ENCODE assay signal across 18 cellular contexts in the genomic region with DNA sequence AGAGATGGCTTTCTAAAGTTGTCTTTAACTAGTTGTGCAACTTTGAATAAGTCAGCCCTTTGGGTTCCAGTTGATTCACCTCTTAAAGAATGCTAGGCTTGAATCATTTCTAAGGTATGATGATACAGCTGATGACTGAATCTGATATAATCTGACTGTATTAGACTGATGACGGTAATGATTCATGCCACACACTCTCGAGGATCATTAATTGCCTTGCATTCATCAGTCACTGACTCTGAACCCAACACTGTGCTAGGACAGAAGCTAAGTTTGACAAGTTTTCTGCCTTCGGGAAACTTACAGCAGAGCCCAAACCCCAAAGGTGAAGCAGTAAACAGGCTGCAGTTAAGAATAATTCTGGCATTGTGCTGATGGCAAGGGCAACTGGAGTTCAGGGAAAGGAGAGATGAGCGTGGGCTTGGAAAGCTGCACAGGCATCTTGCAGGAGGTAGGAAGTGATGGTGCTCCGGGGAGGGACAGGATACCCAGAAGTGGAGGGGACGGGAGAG. TPM values are rescaled to one million over a fixed set of nuclear protein-coding genes. Genes with fewer than 3 reads are reported as not detected.
DNase-seq lines count a peak whose midpoint lies in the region; ATAC-seq and TF ChIP-seq lines count a peak whose summit lies in the region.
"Had no signal": no experiment of that assay in that cellular context is flagged by ENCODE, and none has a peak within 500 bp of the region (broad histone marks: within the 10 kb centered on the region; RNA-seq: fewer than 3 reads in every experiment).

No MANE protein-coding gene starts in this region.

- H3K27me3 Mint-ChIP-seq in mesothelial cell of epicardium (ENCODE audit: low read depth): no peaks in the 10 kb centered on the region
- H3K27me3 Mint-ChIP-seq: activated CD8-positive, alpha-beta memory T cell treated with anti-CD3 and anti-CD28 coated beads, Interleukin-2, amount 10 ng/mL, durations not matched to agents 7 days and 5 days had no signal

- no peak overlapping the region for H3K27ac ChIP-seq in gastroesophageal sphincter
- H3K27ac ChIP-seq: hepatocyte, lower lobe of right lung had no signal

- H3K4me1 ChIP-seq in gastroesophageal sphincter: no peaks in the 10 kb centered on the region
- H3K4me1 ChIP-seq: lower lobe of right lung had no signal

- 54 to 59% methylated on average over 6 of the region's 6 CpGs for WGBS in gastroesophageal sphincter (ENCODE audit: low coverage in 1 of 2), 2 donors

- ATAC-seq in gastroesophageal sphincter: no peak
- ATAC-seq: activated CD8-positive, alpha-beta memory T cell treated with anti-CD3 and anti-CD28 coated beads, Interleukin-2, amount 10 ng/mL, durations not matched to agents 7 days and 5 days; lower lobe of right lung; Right ventricle myocardium inferior had no signal

- H3K36me3 ChIP-seq in gastroesophageal sphincter: no peaks in the 10 kb centered on the region
- H3K36me3 ChIP-seq: lower lobe of right lung had no signal

- H3K4me3 Mint-ChIP-seq in mesothelial cell of epicardium: no peak overlapping the region
- H3K4me3 Mint-ChIP-seq: activated CD8-positive, alpha-beta memory T cell treated with anti-CD3 and anti-CD28 coated beads, Interleukin-2, amount 10 ng/mL, durations not matched to agents 7 days and 5 days; activated naive CD8-positive, alpha-beta T cell treated with anti-CD3 and anti-CD28 coated beads for 36 hours; CD14-positive monocyte; dendritic cell treated with granulocyte-macrophage colony-stimulating factor and Interleukin-4, amounts not matched to agents 40 ng/mL and 50 ng/mL, for 4 days had no signal

- H3K9me3 Mint-ChIP-seq in mesothelial cell of epicardium: no peaks in the 10 kb centered on the region
- H3K9me3 Mint-ChIP-seq: activated naive CD8-positive, alpha-beta T cell treated with anti-CD3 and anti-CD28 coated beads for 36 hours; dendritic cell treated with granulocyte-macrophage colony-stimulating factor and Interleukin-4, amounts not matched to agents 40 ng/mL and 50 ng/mL, for 4 days had no signal

- no peak for TF ChIP-seq EP300 in gastroesophageal sphincter (IDR thresholded peaks at IDR 0.05)

- H3K9me3 ChIP-seq in gastroesophageal sphincter: no peaks in the 10 kb centered on the region
- H3K9me3 ChIP-seq: lower lobe of right lung had no signal

- TF ChIP-seq CTCF in AG10803 (conservative IDR thresholded peaks at IDR 0.05; ENCODE audit: low read length): no peak
- no peak for TF ChIP-seq CTCF in cardiac fibroblast (IDR thresholded peaks at IDR 0.05; ENCODE audit: low read depth, low read length)
- no peak for TF ChIP-seq CTCF in mesothelial cell of epicardium (IDR thresholded peaks at IDR 0.05; ENCODE audit: unreplicated experiment)
- no peak for TF ChIP-seq CTCF in gastroesophageal sphincter (IDR thresholded peaks at IDR 0.05)

- peaks cover 30% of the 10 kb centered on the region for H3K4me1 Mint-ChIP-seq in mesothelial cell of epicardium
- H3K4me1 Mint-ChIP-seq: activated CD8-positive, alpha-beta memory T cell treated with anti-CD3 and anti-CD28 coated beads, Interleukin-2, amount 10 ng/mL, durations not matched to agents 7 days and 5 days; activated naive CD8-positive, alpha-beta T cell treated with anti-CD3 and anti-CD28 coated beads for 36 hours; CD14-positive monocyte had no signal

- H3K4me3 ChIP-seq in AG10803 (ENCODE audit: low read length) (no peak overlapping the region), cardiac fibroblast (replicated peaks in 1 of 2; ENCODE audit: low read depth in 2 of 2, low read length in 2 of 2) (no peak overlapping the region), gastroesophageal sphincter (no peak overlapping the region)
- H3K4me3 ChIP-seq: hepatocyte, lower lobe of right lung had no signal

- peak overlapping the region; percentile 23 for H3K27ac Mint-ChIP-seq in mesothelial cell of epicardium
- H3K27ac Mint-ChIP-seq: activated CD8-positive, alpha-beta memory T cell treated with anti-CD3 and anti-CD28 coated beads, Interleukin-2, amount 10 ng/mL, durations not matched to agents 7 days and 5 days; activated naive CD8-positive, alpha-beta T cell treated with anti-CD3 and anti-CD28 coated beads for 36 hours; CD14-positive monocyte; dendritic cell treated with granulocyte-macrophage colony-stimulating factor and Interleukin-4, amounts not matched to agents 40 ng/mL and 50 ng/mL, for 4 days had no signal

- DNase-seq in AG10803 (ENCODE audit: low read depth) (peak; percentile 84), NCI-H226 (peak; percentile 93), cardiac fibroblast (ENCODE audit: low read depth in 2 of 2) (peak; percentile 38 to 91), mesothelial cell of epicardium (ENCODE audit: low spot score in 2 of 2, unreplicated experiment in 2 of 2) (no peak), NCI-H2029 treated with DMSO at 0.1 percent for 48 hours (lab: John Stamatoyannopoulos, UW) (no peak), NCI-H1436 (lab: John Stamatoyannopoulos, UW) (no peak), midbrain (lab: John Stamatoyannopoulos, UW) (no peak)
- DNase-seq: activated CD8-positive, alpha-beta memory T cell treated with anti-CD3 and anti-CD28 coated beads, Interleukin-2, amount 10 ng/mL, durations not matched to agents 7 days and 5 days; activated naive CD8-positive, alpha-beta T cell treated with anti-CD3 and anti-CD28 coated beads for 36 hours; lower lobe of right lung; NCI-H446; stimulated activated CD4-positive, alpha-beta T cell treated with anti-CD3 and anti-CD28 coated beads, Interleukin-2, amount 100 ng/mL, for 24 hours had no signal

- no peak for TF ChIP-seq POLR2A in gastroesophageal sphincter (IDR thresholded peaks at IDR 0.05)

- H3K36me3 Mint-ChIP-seq in mesothelial cell of epicardium: no peaks in the 10 kb centered on the region
- H3K36me3 Mint-ChIP-seq: activated CD8-positive, alpha-beta memory T cell treated with anti-CD3 and anti-CD28 coated beads, Interleukin-2, amount 10 ng/mL, durations not matched to agents 7 days and 5 days; activated naive CD8-positive, alpha-beta T cell treated with anti-CD3 and anti-CD28 coated beads for 36 hours; CD14-positive monocyte had no signal

- peaks cover 58% of the 10 kb centered on the region for H3K27me3 ChIP-seq in gastroesophageal sphincter
- H3K27me3 ChIP-seq: hepatocyte had no signal

RNA-seq across cellular contexts. Expression of a gene that starts 25.8 kb away (rescaled TPM):
- total RNA-seq in mesothelial cell of epicardium (3.4 to 3.5 TPM (median 3.4 TPM) in 3 replicates), gastroesophageal sphincter (under 1 TPM in 1 of 4 donors, not detected in 3; 0.15 TPM)
- total RNA-seq: activated CD8-positive, alpha-beta memory T cell treated with anti-CD3 and anti-CD28 coated beads, Interleukin-2, amount 10 ng/mL, durations not matched to agents 7 days and 5 days; activated naive CD8-positive, alpha-beta T cell treated with anti-CD3 and anti-CD28 coated beads for 36 hours; lower lobe of right lung; posterior vena cava; Right ventricle myocardium inferior had no signal

Comparison
In these comparisons a context has a peak if more than half of its experiments do, and no peak if none do; other contexts are left out.
1. DNase-seq: peak in AG10803 (single experiment), NCI-H226 (single experiment) and cardiac fibroblast (2 of 2); none in mesothelial cell of epicardium (0 of 2), NCI-H2029 treated with DMSO at 0.1 percent for 48 hours (single experiment), NCI-H1436 (single experiment) and midbrain (single experiment).